9 cellular contexts compared by ENCODE assay signal in genomic region chr17:55238931-55239297, GRCh38. TPM values are rescaled to one million over a fixed set of nuclear protein-coding genes. Genes with fewer than 3 reads are reported as not detected.
A peak's percentile ranks its signal among the peaks of the same experiment; 100 is the strongest.
DNase-seq lines count a peak whose midpoint lies in the region; ATAC-seq and TF ChIP-seq lines count a peak whose summit lies in the region.
"Had no signal": no experiment of that assay in that cellular context is flagged by ENCODE, and none has a peak within 500 bp of the region (broad histone marks: within the 10 kb centered on the region; RNA-seq: fewer than 3 reads in every experiment).

No MANE protein-coding gene starts in this region.

- ATAC-seq in GM19035 (IDR thresholded peaks at IDR 0.05; ENCODE audit: unreplicated experiment) = peak; percentile 12
- peak; percentile 35 for ATAC-seq in T-helper 17 cell
- ATAC-seq in esophagus mucosa = peak; percentile 10
- ATAC-seq in GM21515 (IDR thresholded peaks at IDR 0.05; ENCODE audit: unreplicated experiment) = no peak

- TF ChIP-seq CTCF in AG04450 (IDR thresholded peaks at IDR 0.05; ENCODE audit: low read depth, low read length) (no peak), nephron (IDR thresholded peaks at IDR 0.05; ENCODE audit: unreplicated experiment in 3 of 3) (no peak)

- H3K4me3 ChIP-seq in AG04450 (ENCODE audit: low read depth, low read length) = peak overlapping the region; percentile 71
- H3K4me3 ChIP-seq in HUES48 (ENCODE audit: low read depth, low read length) = peak overlapping the region; percentile 81

- peak overlapping the region; percentile 48 for H3K9ac ChIP-seq in HUES48 (ENCODE audit: low read depth, low read length)

- POLR2A ChIA-PET in AG04450 (lab: Yijun Ruan, JAX) = no interaction called here

- H3K36me3 Mint-ChIP-seq in T-helper 17 cell (ENCODE audit: low read depth) = no peaks in the 10 kb centered on the region
- no peaks in the 10 kb centered on the region for H3K36me3 Mint-ChIP-seq in nephron (ENCODE audit: low read depth)

- H3K4me1 Mint-ChIP-seq in T-helper 17 cell = peaks cover 19% of the 10 kb centered on the region
- H3K4me1 Mint-ChIP-seq in nephron = peaks cover 7% of the 10 kb centered on the region

- peaks cover 2% of the 10 kb centered on the region for H3K27me3 ChIP-seq in AG04450 (ENCODE audit: control insufficient read depth, insufficient read depth, low read length)
- peaks cover 27% of the 10 kb centered on the region for H3K27me3 ChIP-seq in HUES48 (ENCODE audit: control insufficient read depth, insufficient read depth, low read length)

- DNase-seq in AG04450 (ENCODE audit: low read depth, low spot score) (no peak), T-helper 17 cell (no peak), retina (no peak)

- no peak overlapping the region for H3K27ac ChIP-seq in AG04450 (ENCODE audit: low read depth, low read length)
- no peak overlapping the region for H3K27ac ChIP-seq in HUES48 (ENCODE audit: low read depth, low read length)

- H3K9me3 ChIP-seq in AG04450 (ENCODE audit: control insufficient read depth, insufficient read depth, low read length) (no peaks in the 10 kb centered on the region), HUES48 (ENCODE audit: control insufficient read depth, insufficient read depth, low read length) (no peaks in the 10 kb centered on the region), T-helper 17 cell (ENCODE audit: control insufficient read depth, low read length, poor library complexity, severe bottlenecking) (no peaks in the 10 kb centered on the region)

- H3K4me3 Mint-ChIP-seq in T-helper 17 cell (peak overlapping the region; percentile 89), nephron (peak overlapping the region; percentile 86 to 92 (median 91))

- H3K9me3 Mint-ChIP-seq in nephron = no peaks in the 10 kb centered on the region

- H3K27ac Mint-ChIP-seq in T-helper 17 cell = peak overlapping the region; percentile 92
- peak overlapping the region; percentile 59 to 84 (median 83) for H3K27ac Mint-ChIP-seq in nephron

- CTCF ChIA-PET in AG04450 (lab: Charles Lee) = interaction anchor here (0.6 to 3.9 kb wide), 3 partner anchors 26 to 246 kb away, joined by 3 to 24 read pairs (median 4); partner anchors contain the start of gene HLF

- H3K4me1 ChIP-seq in HUES48 (ENCODE audit: control insufficient read depth, insufficient read depth, low read length) = peaks cover 4% of the 10 kb centered on the region

- H3K27me3 Mint-ChIP-seq in T-helper 17 cell = no peaks in the 10 kb centered on the region
- H3K27me3 Mint-ChIP-seq in nephron (ENCODE audit: low read depth) = peaks cover 5% of the 10 kb centered on the region

- no peaks in the 10 kb centered on the region for H3K36me3 ChIP-seq in HUES48 (ENCODE audit: control insufficient read depth, insufficient read depth, low read length)

RNA-seq across cellular contexts. Expression of gene HLF, which starts 25.8 kb away (rescaled TPM):
- not detected in 2 replicates for polyA plus RNA-seq in AG04450 (2011; rRNA removed)
- polyA minus RNA-seq in AG04450 (2011; rRNA and poly(A)+ RNA removed) = not detected in 2 replicates
- total RNA-seq in T-helper 17 cell = 10 to 100 TPM; 20.2 to 22.5 TPM
- 10.8 TPM for total RNA-seq in esophagus mucosa
- total RNA-seq: lung microvascular endothelial cell had no signal
